34 cellular contexts compared by ENCODE assay signal in genomic region chr21:37528150-37528937, GRCh38.
"Had no signal": no experiment of that assay in that cellular context is flagged by ENCODE, and none has a peak within 500 bp of the region (broad histone marks: within the 10 kb centered on the region; RNA-seq: fewer than 3 reads in every experiment).

No MANE protein-coding gene starts in this region.

- ATAC-seq: activated CD4-positive, alpha-beta T cell treated with anti-CD3 and anti-CD28 coated beads for 36 hours; activated CD8-positive, alpha-beta memory T cell treated with anti-CD3 and anti-CD28 coated beads, Interleukin-2, amount 10 ng/mL, durations not matched to agents 7 days and 5 days; activated CD8-positive, alpha-beta T cell treated with anti-CD3 and anti-CD28 coated beads, Interleukin-2, amount 10 ng/mL, durations not matched to agents 7 days and 5 days; activated naive CD8-positive, alpha-beta T cell treated with anti-CD3 and anti-CD28 coated beads, Interleukin-2, amount 50 U/mL, for 24 hours; body of pancreas; effector memory CD8-positive, alpha-beta T cell; foreskin keratinocyte; gastrocnemius medialis; heart left ventricle; T-helper 17 cell had no signal

- DNase-seq: activated CD4-positive, alpha-beta memory T cell treated with anti-CD3 and anti-CD28 coated beads for 36 hours; activated CD4-positive, alpha-beta T cell treated with anti-CD3 and anti-CD28 coated beads for 36 hours; activated CD4-positive, alpha-beta T cell treated with anti-CD3 and anti-CD28 coated beads, Interleukin-2, amount 10 ng/mL, durations not matched to agents 24 days and 14 days; activated CD4-positive, CD25-positive, alpha-beta regulatory T cell; activated CD4-positive, CD25-positive, alpha-beta regulatory T cell treated with anti-CD3 and anti-CD28 coated beads, Interleukin-2, amount 50 U/mL, for 72 hours; activated CD8-positive, alpha-beta memory T cell treated with anti-CD3 and anti-CD28 coated beads, Interleukin-2, amount 10 ng/mL, durations not matched to agents 7 days and 5 days; activated CD8-positive, alpha-beta memory T cell treated with anti-CD3 and anti-CD28 coated beads, Interleukin-2, amount 50 U/mL, for 4 hours; activated CD8-positive, alpha-beta T cell treated with anti-CD3 and anti-CD28 coated beads, Interleukin-2, amount 10 ng/mL, durations not matched to agents 7 days and 5 days; activated effector memory CD4-positive, alpha-beta T cell treated with anti-CD3 and anti-CD28 coated beads, Interleukin-2, amount 50 U/mL, for 16 hours; activated naive CD4-positive, alpha-beta T cell treated with anti-CD3 and anti-CD28 coated beads for 36 hours; activated naive CD8-positive, alpha-beta T cell treated with anti-CD3 and anti-CD28 coated beads for 36 hours; activated naive CD8-positive, alpha-beta T cell treated with anti-CD3 and anti-CD28 coated beads, Interleukin-2, amount 50 U/mL, for 24 hours; activated T-cell treated with anti-CD3 and anti-CD28 coated beads, Interleukin-2, amount 50 U/mL, for 1 hour; activated T-cell treated with anti-CD3 and anti-CD28 coated beads, Interleukin-2, amount 50 U/mL, for 48 hours; adrenal gland; amygdala; body of pancreas; caudate nucleus; cortex of kidney; dermis blood vessel endothelial cell; effector CD4-positive, alpha-beta T cell; effector memory CD8-positive, alpha-beta T cell; foreskin keratinocyte; gastrocnemius medialis; glutamatergic neuron; heart left ventricle; T-helper 1 cell; T-helper 17 cell; T1000; WERI-Rb-1 had no signal

- FAIRE-seq: colon, endometrium, endothelial cell of umbilical vein had no signal

- H3K36me3 ChIP-seq: adrenal gland, gastrocnemius medialis, heart left ventricle, WERI-Rb-1 had no signal

- H3K27ac ChIP-seq: adrenal gland, body of pancreas, epithelial cell of prostate, foreskin keratinocyte, gastrocnemius medialis, heart left ventricle, WERI-Rb-1 had no signal

- H3K4me1 ChIP-seq: adrenal gland had no signal

- H3K4me3 ChIP-seq: adrenal gland, body of pancreas, gastrocnemius medialis, heart left ventricle had no signal

- H3K9me3 ChIP-seq: adrenal gland, body of pancreas, gastrocnemius medialis, heart left ventricle had no signal

- H3K27me3 ChIP-seq: adrenal gland, body of pancreas, gastrocnemius medialis had no signal
